Comparison of ENCODE assay signal across 15 cellular contexts in the genomic region with DNA sequence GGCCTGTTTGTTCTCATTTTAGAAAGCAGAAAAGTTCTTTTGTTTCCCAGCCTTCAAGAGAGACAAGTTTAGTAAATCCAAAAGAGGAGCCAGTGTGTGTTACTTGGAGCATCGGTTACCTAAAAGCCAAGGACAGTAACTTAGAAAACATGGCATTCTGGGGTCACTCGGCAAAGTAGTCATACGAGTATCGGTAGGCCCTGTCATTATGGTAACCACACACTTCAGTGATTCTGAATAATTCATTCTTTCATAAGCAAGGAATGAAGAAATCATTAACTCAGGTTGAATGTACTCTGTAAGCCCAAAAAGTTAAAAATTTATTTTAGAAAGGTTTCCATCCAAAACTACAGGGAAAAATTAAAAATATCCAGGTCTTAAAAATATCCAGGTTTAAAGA. TPM values are rescaled to one million over a fixed set of nuclear protein-coding genes. Genes with fewer than 3 reads are reported as not detected.
"Had no signal": no experiment of that assay in that cellular context is flagged by ENCODE, and none has a peak within 500 bp of the region (broad histone marks: within the 10 kb centered on the region; RNA-seq: fewer than 3 reads in every experiment).

No MANE protein-coding gene starts in this region.

- H3K4me1 ChIP-seq: foreskin keratinocyte had no signal

- FAIRE-seq: astrocyte, colon had no signal

- H3K27ac ChIP-seq: cardiac muscle cell, foreskin keratinocyte, vagina, VCaP had no signal

- H3K9me3 ChIP-seq: vagina had no signal

- ATAC-seq: activated CD8-positive, alpha-beta T cell treated with anti-CD3 and anti-CD28 coated beads, Interleukin-2, amount 10 ng/mL, durations not matched to agents 7 days and 5 days; activated naive CD8-positive, alpha-beta T cell treated with anti-CD3 and anti-CD28 coated beads, Interleukin-2, amount 50 U/mL, for 24 hours; foreskin keratinocyte; stimulated activated naive CD8-positive, alpha-beta T cell treated with anti-CD3 and anti-CD28 coated beads, Interleukin-15, amount 100 ng/mL, for 72 hours had no signal

- H3K27me3 ChIP-seq: cardiac muscle cell, foreskin keratinocyte, vagina had no signal

- H3K4me3 ChIP-seq: cardiac muscle cell, vagina had no signal

- H3K36me3 ChIP-seq: cardiac muscle cell, vagina had no signal

- DNase-seq: activated CD8-positive, alpha-beta memory T cell treated with anti-CD3 and anti-CD28 coated beads, Interleukin-2, amount 50 U/mL, for 48 hours; activated CD8-positive, alpha-beta T cell treated with anti-CD3 and anti-CD28 coated beads, Interleukin-2, amount 10 ng/mL, durations not matched to agents 7 days and 5 days; activated naive CD4-positive, alpha-beta T cell; activated naive CD8-positive, alpha-beta T cell treated with anti-CD3 and anti-CD28 coated beads, Interleukin-2, amount 50 U/mL, for 24 hours; foreskin keratinocyte; head of caudate nucleus; stimulated activated CD4-positive, alpha-beta T cell treated with anti-CD3 and anti-CD28 coated beads, Interleukin-15, amount 100 ng/mL, for 24 hours; stimulated activated CD4-positive, alpha-beta T cell treated with anti-CD3 and anti-CD28 coated beads, Interleukin-4, amount 100 ng/mL, for 4 hours; stimulated activated naive CD8-positive, alpha-beta T cell treated with anti-CD3 and anti-CD28 coated beads, Interleukin-15, amount 100 ng/mL, for 72 hours; T-helper 9 cell had no signal

RNA-seq across cellular contexts. Expression of a gene that starts 34.0 kb away (rescaled TPM):
- total RNA-seq: activated CD8-positive, alpha-beta T cell treated with anti-CD3 and anti-CD28 coated beads, Interleukin-2, amount 10 ng/mL, durations not matched to agents 7 days and 5 days had no signal
